In the genomic region with DNA sequence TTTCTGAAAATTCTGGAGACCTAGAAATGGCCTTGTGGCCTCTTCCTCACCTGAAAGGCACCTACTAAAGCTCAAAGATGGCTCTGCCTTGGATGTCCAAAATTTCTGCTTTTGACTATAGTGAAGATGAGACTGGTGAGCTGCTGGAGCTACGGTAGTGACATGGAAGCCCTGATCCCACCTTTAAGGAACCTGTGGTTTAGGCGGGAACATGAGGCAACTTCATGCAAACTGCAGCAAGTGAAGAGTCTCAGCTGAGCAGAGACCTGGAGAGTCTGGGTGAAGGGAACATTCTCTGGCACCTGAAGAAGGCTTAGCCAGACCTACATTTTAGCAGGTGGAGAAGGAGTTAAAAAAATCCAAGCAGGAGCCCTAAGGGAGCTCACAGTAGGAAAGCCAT, we compare ENCODE assay signal across 1 cellular context.
TF ChIP-seq lines count a peak whose summit lies in the region.

No MANE protein-coding gene starts in this region.

TF ChIP-seq in K562, 482 proteins besides CTCF, POLR2A, EP300 and RAD21 (continued from another document):
- TF ChIP-seq CEBPG (CRISPR knock-in tag; IDR thresholded peaks at IDR 0.05) (peak; percentile 71; the same call in 1 of the 2 replicates), CEBPG (tag; conservative IDR thresholded peaks at IDR 0.05 in 1 of 2, IDR thresholded peaks at IDR 0.05 in 1 of 2) (peak in 1 of 2 experiments; percentile 39; a peak in 1 of 4 replicates), BCOR (IDR thresholded peaks at IDR 0.05) (no peak), FOXK2 (conservative IDR thresholded peaks at IDR 0.05 in 1 of 2, IDR thresholded peaks at IDR 0.05 in 1 of 2; ENCODE audit: low read depth in 2 of 2) (no peak), SNRNP70 (optimal IDR thresholded peaks at IDR 0.05; ENCODE audit: low read depth, low read length) (no peak), XRCC4 (IDR thresholded peaks at IDR 0.05; ENCODE audit: extremely low read depth, insufficient read depth, insufficient read length) (no peak), ZNF184 (CRISPR knock-in tag; IDR thresholded peaks at IDR 0.05) (no peak), TBL1XR1 (IDR thresholded peaks at IDR 0.05; ENCODE audit: low read length in 2 of 2) (no peak), ZBTB7A (IDR thresholded peaks at IDR 0.05; ENCODE audit: borderline replicate concordance, control insufficient read depth, low read depth, low read length) (no peak), TRIM24 (IDR thresholded peaks at IDR 0.05) (0 out of 4 replicates have a peak, but pooled peaks of 1 of the 2 experiments have one; percentile 14), KDM2B (CRISPR knock-in tag; IDR thresholded peaks at IDR 0.05) (no peak), FOSL1 (tag; conservative IDR thresholded peaks at IDR 0.05) (no peak), CBFB (CRISPR knock-in tag; IDR thresholded peaks at IDR 0.05) (no peak), MECOM (CRISPR knock-in tag; IDR thresholded peaks at IDR 0.05) (no peak), ZNF696 (CRISPR knock-in tag; conservative IDR thresholded peaks at IDR 0.05) (no peak)
- TF ChIP-seq, protein P1, sequence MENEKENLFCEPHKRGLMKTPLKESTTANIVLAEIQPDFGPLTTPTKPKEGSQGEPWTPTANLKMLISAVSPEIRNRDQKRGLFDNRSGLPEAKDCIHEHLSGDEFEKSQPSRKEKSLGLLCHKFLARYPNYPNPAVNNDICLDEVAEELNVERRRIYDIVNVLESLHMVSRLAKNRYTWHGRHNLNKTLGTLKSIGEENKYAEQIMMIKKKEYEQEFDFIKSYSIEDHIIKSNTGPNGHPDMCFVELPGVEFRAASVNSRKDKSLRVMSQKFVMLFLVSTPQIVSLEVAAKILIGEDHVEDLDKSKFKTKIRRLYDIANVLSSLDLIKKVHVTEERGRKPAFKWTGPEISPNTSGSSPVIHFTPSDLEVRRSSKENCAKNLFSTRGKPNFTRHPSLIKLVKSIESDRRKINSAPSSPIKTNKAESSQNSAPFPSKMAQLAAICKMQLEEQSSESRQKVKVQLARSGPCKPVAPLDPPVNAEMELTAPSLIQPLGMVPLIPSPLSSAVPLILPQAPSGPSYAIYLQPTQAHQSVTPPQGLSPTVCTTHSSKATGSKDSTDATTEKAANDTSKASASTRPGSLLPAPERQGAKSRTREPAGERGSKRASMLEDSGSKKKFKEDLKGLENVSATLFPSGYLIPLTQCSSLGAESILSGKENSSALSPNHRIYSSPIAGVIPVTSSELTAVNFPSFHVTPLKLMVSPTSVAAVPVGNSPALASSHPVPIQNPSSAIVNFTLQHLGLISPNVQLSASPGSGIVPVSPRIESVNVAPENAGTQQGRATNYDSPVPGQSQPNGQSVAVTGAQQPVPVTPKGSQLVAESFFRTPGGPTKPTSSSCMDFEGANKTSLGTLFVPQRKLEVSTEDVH (IDR thresholded peaks at IDR 0.05; ENCODE audit: low read depth, partially characterized antibody): peak; percentile 17
